In genomic region chr11:27699242-27699925, GRCh38 we compare ENCODE assay signal across 8 cellular contexts. TPM values are rescaled to one million over a fixed set of nuclear protein-coding genes. Genes with fewer than 3 reads are reported as not detected.
DNase-seq lines count a peak whose midpoint lies in the region; ATAC-seq and TF ChIP-seq lines count a peak whose summit lies in the region.

No MANE protein-coding gene starts in this region.

- H3K9me3 ChIP-seq in thyroid gland = no peaks in the 10 kb centered on the region

- no peak for ATAC-seq in activated naive CD8-positive, alpha-beta T cell treated with anti-CD3 and anti-CD28 coated beads, Interleukin-2, amount 10 ng/mL, durations not matched to agents 7 days and 5 days (ENCODE audit: low read depth)
- ATAC-seq in GM21619 (IDR thresholded peaks at IDR 0.05; ENCODE audit: unreplicated experiment) = no peak
- no peak for ATAC-seq in GM19023 (IDR thresholded peaks at IDR 0.05; ENCODE audit: unreplicated experiment)

- no peaks in the 10 kb centered on the region for H3K9me3 Mint-ChIP-seq in activated naive CD4-positive, alpha-beta T cell treated with anti-CD3 and anti-CD28 coated beads, Interleukin-2, amount 50 U/mL, for 24 hours
- H3K9me3 Mint-ChIP-seq in activated naive CD8-positive, alpha-beta T cell treated with anti-CD3 and anti-CD28 coated beads, Interleukin-2, amount 10 ng/mL, durations not matched to agents 7 days and 5 days = no peaks in the 10 kb centered on the region

- DNase-seq in activated naive CD4-positive, alpha-beta T cell (lab: John Stamatoyannopoulos, UW) = no peak
- no peak for DNase-seq in activated naive CD8-positive, alpha-beta T cell treated with anti-CD3 and anti-CD28 coated beads, Interleukin-2, amount 10 ng/mL, durations not matched to agents 7 days and 5 days
- DNase-seq in iPS-NIHi7 (ENCODE audit: extremely low spot score) (peak; percentile 22), thyroid gland (peak; percentile 22 to 25), A172 (ENCODE audit: low spot score) (no peak)

- no peak for TF ChIP-seq POLR2A in thyroid gland (IDR thresholded peaks at IDR 0.05)

- H3K27me3 Mint-ChIP-seq in activated naive CD4-positive, alpha-beta T cell treated with anti-CD3 and anti-CD28 coated beads, Interleukin-2, amount 50 U/mL, for 24 hours = peaks cover 51% of the 10 kb centered on the region
- H3K27me3 Mint-ChIP-seq in activated naive CD8-positive, alpha-beta T cell treated with anti-CD3 and anti-CD28 coated beads, Interleukin-2, amount 10 ng/mL, durations not matched to agents 7 days and 5 days = peaks cover 74% of the 10 kb centered on the region

- intact Hi-C loops in thyroid gland (cut with DNase I) = loop anchor here (10.0 kb wide), 1 partner anchor 405 kb away; the partner anchor contains the start of genes KIF18A and METTL15

- H3K36me3 Mint-ChIP-seq in activated naive CD4-positive, alpha-beta T cell treated with anti-CD3 and anti-CD28 coated beads, Interleukin-2, amount 50 U/mL, for 24 hours = no peaks in the 10 kb centered on the region
- no peaks in the 10 kb centered on the region for H3K36me3 Mint-ChIP-seq in activated naive CD8-positive, alpha-beta T cell treated with anti-CD3 and anti-CD28 coated beads, Interleukin-2, amount 10 ng/mL, durations not matched to agents 7 days and 5 days

- POLR2A ChIA-PET in activated naive CD8-positive, alpha-beta T cell treated with anti-CD3 and anti-CD28 coated beads, Interleukin-2, amount 10 ng/mL, durations not matched to agents 7 days and 5 days (lab: Charles Lee) = interaction anchor here (0.5 kb wide), 1 partner anchor 1177 kb away, joined by 4 read pairs; no protein-coding TSS in a partner anchor

- peaks cover 30% of the 10 kb centered on the region for H3K4me1 Mint-ChIP-seq in activated naive CD4-positive, alpha-beta T cell treated with anti-CD3 and anti-CD28 coated beads, Interleukin-2, amount 50 U/mL, for 24 hours
- H3K4me1 Mint-ChIP-seq in activated naive CD8-positive, alpha-beta T cell treated with anti-CD3 and anti-CD28 coated beads, Interleukin-2, amount 10 ng/mL, durations not matched to agents 7 days and 5 days = peaks cover 21% of the 10 kb centered on the region

- no peak overlapping the region for H3K27ac Mint-ChIP-seq in activated naive CD4-positive, alpha-beta T cell treated with anti-CD3 and anti-CD28 coated beads, Interleukin-2, amount 50 U/mL, for 24 hours
- no peak overlapping the region for H3K27ac Mint-ChIP-seq in activated naive CD8-positive, alpha-beta T cell treated with anti-CD3 and anti-CD28 coated beads, Interleukin-2, amount 10 ng/mL, durations not matched to agents 7 days and 5 days

- WGBS in thyroid gland, 2 donors = 1% methylated on average over 17 to 30 of the region's 30 CpGs

- H3K4me1 ChIP-seq in thyroid gland = peaks cover 0 to 13% of the 10 kb centered on the region in 2 donors

- H3K27ac ChIP-seq in thyroid gland = no peak overlapping the region

- TF ChIP-seq CTCF in thyroid gland (IDR thresholded peaks at IDR 0.05) = peak in 1 of 6 experiments; percentile 8

- H3K4me3 ChIP-seq in thyroid gland (replicated peaks in 1 of 3) = peak overlapping the region; percentile 17 to 67 (median 46)

- peak overlapping the region; percentile 48 for H3K4me3 Mint-ChIP-seq in activated naive CD4-positive, alpha-beta T cell treated with anti-CD3 and anti-CD28 coated beads, Interleukin-2, amount 50 U/mL, for 24 hours
- H3K4me3 Mint-ChIP-seq in activated naive CD8-positive, alpha-beta T cell treated with anti-CD3 and anti-CD28 coated beads, Interleukin-2, amount 10 ng/mL, durations not matched to agents 7 days and 5 days = peak overlapping the region; percentile 48

- no peaks in the 10 kb centered on the region for H3K27me3 ChIP-seq in thyroid gland

- no peaks in the 10 kb centered on the region for H3K36me3 ChIP-seq in thyroid gland

RNA-seq across cellular contexts. Expression of gene BDNF, which starts 0.9 kb away (rescaled TPM):
- not detected for total RNA-seq in activated naive CD8-positive, alpha-beta T cell treated with anti-CD3 and anti-CD28 coated beads, Interleukin-2, amount 10 ng/mL, durations not matched to agents 7 days and 5 days
- 1 to 10 TPM in 2 of 4 donors, under 1 TPM in 2; 0.54 to 4.7 (median 1.1) TPM for total RNA-seq in thyroid gland
- 12.7 and 17.5 TPM in 2 replicates for total RNA-seq in A172 (2014; rRNA removed; shearing (Covaris generic))

Comparison
In these comparisons a context has a peak if more than half of its experiments do, and no peak if none do; other contexts are left out.
1. DNase-seq: peak in iPS-NIHi7 (single experiment) and thyroid gland (2 of 2); none in activated naive CD4-positive, alpha-beta T cell (0 of 4), activated naive CD8-positive, alpha-beta T cell treated with anti-CD3 and anti-CD28 coated beads, Interleukin-2, amount 10 ng/mL, durations not matched to agents 7 days and 5 days (single experiment) and A172 (single experiment).